ENCODE assay signal across 15 cellular contexts in the genomic region with DNA sequence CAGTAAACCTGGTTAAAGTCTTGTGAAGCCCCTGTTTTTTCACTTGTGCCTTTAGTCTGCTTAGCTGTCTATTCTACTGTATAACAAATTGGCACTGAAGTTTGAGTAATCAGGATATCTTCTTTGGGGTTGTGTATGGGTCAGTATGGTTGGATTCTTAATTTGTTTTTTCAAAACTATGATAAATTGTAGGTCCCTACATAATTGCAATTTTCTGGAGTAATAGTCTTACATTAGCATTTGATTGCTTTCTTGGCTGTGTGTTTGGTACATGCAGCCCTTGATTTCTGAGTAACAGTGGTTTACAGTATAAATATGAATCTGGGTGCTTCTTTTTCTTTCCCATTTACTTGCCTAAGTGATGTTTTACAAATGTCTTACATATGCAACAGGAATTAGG.
A peak's percentile ranks its signal among the peaks of the same experiment; 100 is the strongest.
DNase-seq lines count a peak whose midpoint lies in the region; ATAC-seq and TF ChIP-seq lines count a peak whose summit lies in the region.
"Had no signal": no experiment of that assay in that cellular context is flagged by ENCODE, and none has a peak within 500 bp of the region (broad histone marks: within the 10 kb centered on the region; RNA-seq: fewer than 3 reads in every experiment).

No MANE protein-coding gene starts in this region.

- H4K20me1 ChIP-seq in DOHH2 (ENCODE audit: control insufficient read depth, insufficient read depth, low read depth, low read length) (no peaks in the 10 kb centered on the region), neural cell (ENCODE audit: insufficient read depth) (no peaks in the 10 kb centered on the region)
- H4K20me1 ChIP-seq: BLaER1 had no signal

- no peaks in the 10 kb centered on the region for H3K9me3 ChIP-seq in DOHH2 (ENCODE audit: control insufficient read depth, insufficient read depth, low read length)
- no peaks in the 10 kb centered on the region for H3K9me3 ChIP-seq in neural cell (ENCODE audit: low read length)
- H3K9me3 ChIP-seq: BLaER1, HAP-1 had no signal

- no peak overlapping the region for H2AFZ ChIP-seq in neural cell (ENCODE audit: low read depth, low read length)

- H3K79me2 ChIP-seq in DOHH2 (ENCODE audit: control insufficient read depth, low read length) (no peaks in the 10 kb centered on the region), neural cell (replicated peaks; ENCODE audit: insufficient read depth, low read length) (peaks cover 18% of the 10 kb centered on the region)

- H3K27me3 ChIP-seq in DOHH2 (ENCODE audit: control insufficient read depth, low read length), result no peaks in the 10 kb centered on the region
- H3K27me3 ChIP-seq in neural cell (ENCODE audit: insufficient read depth, low read depth, low read length), result no peaks in the 10 kb centered on the region
- H3K27me3 ChIP-seq: BLaER1 had no signal

- no peak for ATAC-seq in HG03442 (IDR thresholded peaks at IDR 0.05; ENCODE audit: unreplicated experiment)
- ATAC-seq: HepG2 had no signal

- no peak for TF ChIP-seq EP300 in neural cell (conservative IDR thresholded peaks at IDR 0.05; ENCODE audit: poor library complexity, severe bottlenecking)

- H3K36me3 ChIP-seq in DOHH2 (ENCODE audit: control insufficient read depth, low read length), result no peaks in the 10 kb centered on the region
- H3K36me3 ChIP-seq in neural cell (ENCODE audit: insufficient read depth, low read length), result no peaks in the 10 kb centered on the region
- H3K36me3 ChIP-seq: BLaER1, HAP-1 had no signal

- H3K27ac ChIP-seq in DOHH2 (ENCODE audit: low read depth, low read length), result peak overlapping the region; percentile 89
- H3K27ac ChIP-seq in VCaP, result peak overlapping the region; percentile 16; the same call in 1 of the 2 replicates
- peak overlapping the region; percentile 17 for H3K27ac ChIP-seq in neural cell (ENCODE audit: low read length)
- H3K27ac ChIP-seq: 22Rv1, BLaER1 had no signal

- TF ChIP-seq CTCF in DOHH2 (IDR thresholded peaks at IDR 0.05; ENCODE audit: low read depth, low read length, poor library complexity, severe bottlenecking), result no peak
- TF ChIP-seq CTCF in VCaP (conservative IDR thresholded peaks at IDR 0.05), result no peak
- TF ChIP-seq CTCF in neural cell (IDR thresholded peaks at IDR 0.05; ENCODE audit: poor library complexity, severe bottlenecking), result no peak

- no peak for TF ChIP-seq RAD21 in neural cell (conservative IDR thresholded peaks at IDR 0.05)

- no peak overlapping the region for H3K4me3 ChIP-seq in DOHH2 (ENCODE audit: low read length)
- H3K4me3 ChIP-seq in neural cell (ENCODE audit: low read length), result no peak overlapping the region
- H3K4me3 ChIP-seq: BLaER1, HAP-1 had no signal

- H3K4me2 ChIP-seq in DOHH2 (ENCODE audit: low read length) (peak overlapping the region; percentile 51; the same call in 1 of the 2 replicates), neural cell (ENCODE audit: low read length) (no peak overlapping the region)
- H3K4me2 ChIP-seq: BLaER1 had no signal

- no peaks in the 10 kb centered on the region for H3K9me2 ChIP-seq in DOHH2 (replicated peaks; ENCODE audit: control insufficient read depth, low read length)
- no peaks in the 10 kb centered on the region for H3K9me2 ChIP-seq in neural cell (ENCODE audit: insufficient read depth, low read length)

- H3F3A ChIP-seq in DOHH2 (ENCODE audit: control insufficient read depth, insufficient read depth), result peaks cover 17% of the 10 kb centered on the region
- peaks cover 14% of the 10 kb centered on the region for H3F3A ChIP-seq in neural cell (ENCODE audit: insufficient read depth, low read length, poor library complexity, severe bottlenecking)

- DNase-seq in DMS 273 (lab: John Stamatoyannopoulos, UW; ENCODE audit: unreplicated experiment) (peak; percentile 13), DMS 273 treated with DMSO at 0.1 percent for 48 hours (lab: John Stamatoyannopoulos, UW) (no peak), putamen (ENCODE audit: low spot score) (no peak), occipital lobe (lab: John Stamatoyannopoulos, UW) (no peak)
- DNase-seq: DMS79, EL, GDM1 had no signal

- peaks cover 66% of the 10 kb centered on the region for H3K4me1 ChIP-seq in DOHH2 (ENCODE audit: control insufficient read depth, low read length)
- H3K4me1 ChIP-seq: BLaER1 had no signal

- H3K9ac ChIP-seq in neural cell (ENCODE audit: low read length), result no peak overlapping the region
- H3K9ac ChIP-seq: BLaER1 had no signal

TF ChIP-seq in neural cell, 6 proteins besides CTCF, POLR2A, EP300 and RAD21:
- no peak for TF ChIP-seq SMC3 (conservative IDR thresholded peaks at IDR 0.05; ENCODE audit: poor library complexity)
- no peak for TF ChIP-seq MXI1 (conservative IDR thresholded peaks at IDR 0.05; ENCODE audit: poor library complexity, severe bottlenecking)
- no peak for TF ChIP-seq TAF1 (IDR thresholded peaks at IDR 0.05; ENCODE audit: low read depth)
- no peak for TF ChIP-seq POLR2AphosphoS5 (IDR thresholded peaks at IDR 0.05)
- TF ChIP-seq EZH2 (IDR thresholded peaks at IDR 0.05; ENCODE audit: borderline replicate concordance, insufficient read depth, low read length, poor library complexity, severe bottlenecking), result no peak
- TF ChIP-seq, protein P1, sequence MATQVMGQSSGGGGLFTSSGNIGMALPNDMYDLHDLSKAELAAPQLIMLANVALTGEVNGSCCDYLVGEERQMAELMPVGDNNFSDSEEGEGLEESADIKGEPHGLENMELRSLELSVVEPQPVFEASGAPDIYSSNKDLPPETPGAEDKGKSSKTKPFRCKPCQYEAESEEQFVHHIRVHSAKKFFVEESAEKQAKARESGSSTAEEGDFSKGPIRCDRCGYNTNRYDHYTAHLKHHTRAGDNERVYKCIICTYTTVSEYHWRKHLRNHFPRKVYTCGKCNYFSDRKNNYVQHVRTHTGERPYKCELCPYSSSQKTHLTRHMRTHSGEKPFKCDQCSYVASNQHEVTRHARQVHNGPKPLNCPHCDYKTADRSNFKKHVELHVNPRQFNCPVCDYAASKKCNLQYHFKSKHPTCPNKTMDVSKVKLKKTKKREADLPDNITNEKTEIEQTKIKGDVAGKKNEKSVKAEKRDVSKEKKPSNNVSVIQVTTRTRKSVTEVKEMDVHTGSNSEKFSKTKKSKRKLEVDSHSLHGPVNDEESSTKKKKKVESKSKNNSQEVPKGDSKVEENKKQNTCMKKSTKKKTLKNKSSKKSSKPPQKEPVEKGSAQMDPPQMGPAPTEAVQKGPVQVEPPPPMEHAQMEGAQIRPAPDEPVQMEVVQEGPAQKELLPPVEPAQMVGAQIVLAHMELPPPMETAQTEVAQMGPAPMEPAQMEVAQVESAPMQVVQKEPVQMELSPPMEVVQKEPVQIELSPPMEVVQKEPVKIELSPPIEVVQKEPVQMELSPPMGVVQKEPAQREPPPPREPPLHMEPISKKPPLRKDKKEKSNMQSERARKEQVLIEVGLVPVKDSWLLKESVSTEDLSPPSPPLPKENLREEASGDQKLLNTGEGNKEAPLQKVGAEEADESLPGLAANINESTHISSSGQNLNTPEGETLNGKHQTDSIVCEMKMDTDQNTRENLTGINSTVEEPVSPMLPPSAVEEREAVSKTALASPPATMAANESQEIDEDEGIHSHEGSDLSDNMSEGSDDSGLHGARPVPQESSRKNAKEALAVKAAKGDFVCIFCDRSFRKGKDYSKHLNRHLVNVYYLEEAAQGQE (IDR thresholded peaks at IDR 0.05; ENCODE audit: borderline replicate concordance), result no peak

Comparison
In these comparisons a context has a peak if more than half of its experiments do, and no peak if none do; other contexts are left out.
1. H3K27ac ChIP-seq: peak in every context shown above with its lines; median percentile 89 in DOHH2; 17 in neural cell; 16 in VCaP.